Comparison of ENCODE assay signal across 9 cellular contexts in the genomic region with DNA sequence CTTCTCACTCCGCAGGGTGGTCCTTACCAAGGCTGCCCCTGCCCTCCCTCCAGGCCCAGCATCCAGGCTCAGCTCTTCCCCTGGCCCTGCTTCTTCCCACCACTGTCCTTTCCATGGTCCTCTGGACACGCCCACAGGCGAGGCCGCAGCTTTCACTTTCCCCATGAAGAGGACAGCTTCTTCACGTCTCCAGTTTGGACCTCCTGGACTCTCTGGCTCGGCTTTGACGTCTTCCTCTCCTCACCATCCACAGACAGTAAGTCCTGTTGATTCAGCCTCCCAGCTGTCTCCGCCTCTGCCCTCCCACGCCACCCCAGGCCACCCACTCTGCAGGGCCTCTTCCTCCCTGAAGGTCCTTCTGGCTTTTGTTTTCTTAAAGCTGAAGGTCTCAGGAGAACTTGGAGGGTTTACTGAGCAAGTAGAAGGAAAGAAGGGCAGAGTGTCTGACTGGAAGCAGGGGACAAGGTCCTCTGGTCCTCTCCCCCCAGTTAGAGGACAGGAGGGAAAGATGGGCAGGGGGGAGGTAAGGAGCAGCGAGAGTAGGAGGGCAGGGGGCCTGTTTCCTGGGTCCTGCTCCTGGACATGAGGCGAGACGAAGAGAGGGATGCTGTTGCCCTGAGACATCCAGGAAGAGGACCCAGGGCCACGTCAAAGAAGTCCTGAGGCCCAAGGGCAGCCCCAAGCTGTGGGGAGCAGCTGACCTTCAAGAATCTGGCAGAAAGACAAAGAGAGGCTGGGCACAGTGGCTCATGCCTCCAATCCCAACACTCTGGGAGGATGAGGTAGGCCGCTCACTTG. TPM values are rescaled to one million over a fixed set of nuclear protein-coding genes. Genes with fewer than 3 reads are reported as not detected.
DNase-seq lines count a peak whose midpoint lies in the region; ATAC-seq, FAIRE-seq and TF ChIP-seq lines count a peak whose summit lies in the region.
"Had no signal": no experiment of that assay in that cellular context is flagged by ENCODE, and none has a peak within 500 bp of the region (broad histone marks: within the 10 kb centered on the region; RNA-seq: fewer than 3 reads in every experiment).

No MANE protein-coding gene starts in this region.

- no peak for TF ChIP-seq POLR2A in HepG2 (IDR thresholded peaks at IDR 0.05; ENCODE audit: insufficient read depth in 1 of 2, low read depth in 2 of 2, low read length in 2 of 2)

- peaks cover 12% of the 10 kb centered on the region for H3K4me1 Mint-ChIP-seq in HFFc6 (ENCODE audit: low read depth)
- H3K4me1 Mint-ChIP-seq in activated naive CD8-positive, alpha-beta T cell treated with anti-CD3 and anti-CD28 coated beads, Interleukin-2, amount 50 U/mL, for 24 hours: peaks cover 13% of the 10 kb centered on the region

- H3K9ac ChIP-seq in HepG2 (ENCODE audit: insufficient read depth, low read depth, low read length): no peak overlapping the region
- H3K9ac ChIP-seq in subcutaneous abdominal adipose tissue (ENCODE audit: low read length in 5 of 5): peak overlapping the region in 4 of 5 donors; percentile 26 to 78 (median 55)

- peaks cover 23% of the 10 kb centered on the region for H3K9me3 Mint-ChIP-seq in HFFc6
- peaks cover 13% of the 10 kb centered on the region for H3K9me3 Mint-ChIP-seq in activated naive CD8-positive, alpha-beta T cell treated with anti-CD3 and anti-CD28 coated beads, Interleukin-2, amount 50 U/mL, for 24 hours

- peak overlapping the region; percentile 87 for H3K4me3 Mint-ChIP-seq in HFFc6
- no peak overlapping the region for H3K4me3 Mint-ChIP-seq in activated naive CD8-positive, alpha-beta T cell treated with anti-CD3 and anti-CD28 coated beads, Interleukin-2, amount 50 U/mL, for 24 hours

- peak overlapping the region; percentile 67 for H3K27ac Mint-ChIP-seq in HFFc6
- peak overlapping the region; percentile 35 for H3K27ac Mint-ChIP-seq in activated naive CD8-positive, alpha-beta T cell treated with anti-CD3 and anti-CD28 coated beads, Interleukin-2, amount 50 U/mL, for 24 hours

- FAIRE-seq in HepG2 (lab: Jason Lieb, UNC): no peak

- peak overlapping the region; percentile 7 for H2AFZ ChIP-seq in HepG2 (ENCODE audit: low read length)

- no peaks in the 10 kb centered on the region for H4K20me1 ChIP-seq in HepG2 (ENCODE audit: insufficient read depth, low read length)

- peak overlapping the region; percentile 3 to 44 (median 22); a peak in 4 of 6 replicates for H3K4me3 ChIP-seq in HepG2 (replicated peaks in 1 of 3; ENCODE audit: insufficient read depth in 1 of 3, low read depth in 2 of 3, low read length in 3 of 3)
- H3K4me3 ChIP-seq in subcutaneous abdominal adipose tissue (ENCODE audit: low read depth in 1 of 5, low read length in 5 of 5): peak overlapping the region; percentile 39 to 65 (median 58)
- H3K4me3 ChIP-seq: HAP-1 had no signal

- POLR2A ChIA-PET in HepG2 (lab: Yijun Ruan, JAX): interaction anchor here (1.5 kb wide), 1 partner anchor 91 kb away, joined by 4 read pairs; the partner anchor contains the start of gene NCL

- no peak for ATAC-seq in activated naive CD8-positive, alpha-beta T cell treated with anti-CD3 and anti-CD28 coated beads, Interleukin-2, amount 50 U/mL, for 24 hours
- ATAC-seq in HepG2: peak; percentile 58

- 17% methylated on average over 14 of the region's 14 CpGs for WGBS in HepG2 (ENCODE audit: low lambda C conversion rate)

- BruUV-seq in HepG2 (replicated peaks; lab: Mats Ljungman, UMichigan): no TSS peak

- peaks cover 11% of the 10 kb centered on the region for H3K27me3 Mint-ChIP-seq in HFFc6 (ENCODE audit: insufficient read depth)
- no peaks in the 10 kb centered on the region for H3K27me3 Mint-ChIP-seq in activated naive CD8-positive, alpha-beta T cell treated with anti-CD3 and anti-CD28 coated beads, Interleukin-2, amount 50 U/mL, for 24 hours

- 0 out of 2 replicates have a peak, but pooled peaks cover 11% of the 10 kb centered on the region for H3K4me1 ChIP-seq in HepG2 (ENCODE audit: insufficient read depth, low read length)
- peaks cover 5 to 22% (median 20%) of the 10 kb centered on the region in 5 donors for H3K4me1 ChIP-seq in subcutaneous abdominal adipose tissue (ENCODE audit: control insufficient read depth in 5 of 5, insufficient read depth in 5 of 5, low read length in 5 of 5)
- H3K4me1 ChIP-seq: HAP-1 had no signal

- no peak overlapping the region for H3K27ac ChIP-seq in HepG2 (ENCODE audit: extremely low read length, insufficient read depth, low read length)
- peak overlapping the region; percentile 62 for H3K27ac ChIP-seq in subcutaneous abdominal adipose tissue (ENCODE audit: low read depth, low read length)

- no peak for TF ChIP-seq CTCF in HFFc6 (IDR thresholded peaks at IDR 0.05)
- TF ChIP-seq CTCF in HepG2 (CRISPR knock-in tag; IDR thresholded peaks at IDR 0.05): no peak

- peak overlapping the region; percentile 60 for H3K4me2 ChIP-seq in HepG2 (ENCODE audit: low read depth, low read length)

- in situ Hi-C loops in HepG2 (cut with HindIII; ENCODE audit: extremely low pct_ligation_motif_present, low pct_unique_long_range_greater_than_20kb): loop anchor here (5.0 kb wide), 1 partner anchor 73 kb away; no protein-coding TSS in a partner anchor

- H3K36me3 ChIP-seq in HepG2 (replicated peaks in 1 of 2; ENCODE audit: control insufficient read depth in 1 of 2, insufficient read depth in 2 of 2, low read length in 2 of 2) (no peaks in the 10 kb centered on the region), subcutaneous abdominal adipose tissue (ENCODE audit: control insufficient read depth in 5 of 5, insufficient read depth in 5 of 5, low read length in 5 of 5) (peaks cover 0 to 3% (median 0%) of the 10 kb centered on the region in 5 donors)
- H3K36me3 ChIP-seq: HAP-1 had no signal

- intact Hi-C loops in HepG2 (cut with micrococcal nuclease; ENCODE audit: unreplicated experiment): no loop called here

- H3K27me3 ChIP-seq in HepG2 (ENCODE audit: control insufficient read depth in 1 of 2, insufficient read depth in 2 of 2, low read length in 2 of 2) (no peaks in the 10 kb centered on the region; a peak in 1 of 5 replicates), subcutaneous abdominal adipose tissue (ENCODE audit: control insufficient read depth in 5 of 5, insufficient read depth in 4 of 5, low read length in 5 of 5) (no peaks in the 10 kb centered on the region)

- CTCF ChIA-PET in HepG2 (lab: Yijun Ruan, JAX; ENCODE audit: low intra/inter-chr PET ratio, low total read pairs): no interaction called here

- no peak for DNase-seq in HFFc6
- DNase-seq in activated naive CD8-positive, alpha-beta T cell treated with anti-CD3 and anti-CD28 coated beads, Interleukin-2, amount 50 U/mL, for 24 hours: no peak
- no peak for DNase-seq in HepG2 (ENCODE audit: low spot score)
- no peak for DNase-seq in NCI-H82 treated with DMSO at 0.1 percent for 48 hours (lab: John Stamatoyannopoulos, UW; ENCODE audit: unreplicated experiment)
- no peak for DNase-seq in activated gamma-delta T cell treated with Interleukin-2 at 50 U/mL for 16 hours
- no peak for DNase-seq in stimulated activated CD4-positive, alpha-beta T cell treated with anti-CD3 and anti-CD28 coated beads, Interleukin-4, amount 100 ng/mL, for 24 hours

- TF ChIP-seq RAD21 in HepG2 (CRISPR knock-in tag; IDR thresholded peaks at IDR 0.05): no peak

- H3K79me2 ChIP-seq in HepG2 (ENCODE audit: insufficient read depth, low read length): no peaks in the 10 kb centered on the region

- H3K9me3 ChIP-seq in HepG2 (ENCODE audit: low read length): peaks cover 12% of the 10 kb centered on the region
- H3K9me3 ChIP-seq in subcutaneous abdominal adipose tissue (ENCODE audit: control insufficient read depth in 5 of 5, low read length in 5 of 5): peaks cover 6 to 12% (median 7%) of the 10 kb centered on the region in 5 donors

- TF ChIP-seq EP300 in HepG2 (IDR thresholded peaks at IDR 0.05; ENCODE audit: low read depth in 2 of 2, low read length in 2 of 2): no peak
- no peak for TF ChIP-seq EP300 in HepG2 (CRISPR knock-in tag; IDR thresholded peaks at IDR 0.05; ENCODE audit: borderline replicate concordance)

- peaks cover 12% of the 10 kb centered on the region for H3K36me3 Mint-ChIP-seq in HFFc6 (ENCODE audit: low read depth)
- peaks cover 9% of the 10 kb centered on the region for H3K36me3 Mint-ChIP-seq in activated naive CD8-positive, alpha-beta T cell treated with anti-CD3 and anti-CD28 coated beads, Interleukin-2, amount 50 U/mL, for 24 hours (ENCODE audit: low read depth)

RNA-seq across cellular contexts. Expression of gene NMUR1, which starts 24.7 kb away (rescaled TPM):
- not detected for total RNA-seq in HFFc6 (2021; fragmentation: NEBNext Ultra II Directional; extraction: Animal tissue kit (Norgen Biotek cat#: 25700))
- total RNA-seq in HepG2 (2016; rRNA removed; fragmentation: Illumina TruSeq; extraction: Trizol): not detected in 2 replicates
- not detected in 2 replicates for total RNA-seq in HepG2 (2016; cell fraction: cytosol; rRNA removed; fragmentation: Illumina TruSeq; extraction: Trizol; ENCODE audit: low read depth)
- not detected in 2 replicates for total RNA-seq in HepG2 (2016; cell fraction: insoluble cytoplasmic fraction; rRNA removed; fragmentation: Illumina TruSeq; extraction: Trizol)
- total RNA-seq in HepG2 (2016; cell fraction: membrane; rRNA removed; fragmentation: Illumina TruSeq; extraction: Trizol): not detected in 2 replicates
- not detected in 2 replicates for total RNA-seq in HepG2 (2016; cell fraction: nucleus; rRNA removed; fragmentation: Illumina TruSeq; extraction: Trizol)
- not detected in 2 replicates for polyA plus RNA-seq in HepG2 (2011; rRNA removed)
- not detected in 2 replicates for polyA plus RNA-seq in HepG2 (2011; cell fraction: cytosol; rRNA removed)
- polyA plus RNA-seq in HepG2 (2011; cell fraction: nucleus; rRNA removed): not detected in 2 replicates
- polyA plus RNA-seq in HepG2 (2012): not detected in 2 replicates
- not detected in 2 replicates for polyA plus RNA-seq in HepG2 (2016; cell fraction: cytosol; fragmentation: Illumina TruSeq; extraction: Trizol; ENCODE audit: low read depth)
- polyA plus RNA-seq in HepG2 (2016; cell fraction: insoluble cytoplasmic fraction; fragmentation: Illumina TruSeq; extraction: Trizol; ENCODE audit: low read depth): not detected in 2 replicates
- not detected in 2 replicates for polyA plus RNA-seq in HepG2 (2016; cell fraction: membrane; fragmentation: Illumina TruSeq; extraction: Trizol; ENCODE audit: low read depth)
- polyA plus RNA-seq in HepG2 (2016; cell fraction: nucleus; fragmentation: Illumina TruSeq; extraction: Trizol; ENCODE audit: insufficient read depth, low read depth): not detected in 2 replicates
- polyA minus RNA-seq in HepG2 (2011; rRNA and poly(A)+ RNA removed; ENCODE audit: low replicate concordance): not detected in 2 replicates
- polyA minus RNA-seq in HepG2 (2011; cell fraction: cytosol; rRNA and poly(A)+ RNA removed): not detected in 2 replicates
- polyA minus RNA-seq in HepG2 (2011; cell fraction: nucleus; rRNA and poly(A)+ RNA removed): not detected in 2 replicates
- total RNA-seq: glomerular endothelial cell had no signal

RNA-seq across cellular contexts. Expression of gene TEX44, which starts 37.7 kb away (rescaled TPM):
- total RNA-seq in HFFc6 (2021; fragmentation: NEBNext Ultra II Directional; extraction: Animal tissue kit (Norgen Biotek cat#: 25700)): not detected
- total RNA-seq in HepG2 (2016; rRNA removed; fragmentation: Illumina TruSeq; extraction: Trizol): not detected in 2 replicates
- not detected in 2 replicates for total RNA-seq in HepG2 (2016; cell fraction: cytosol; rRNA removed; fragmentation: Illumina TruSeq; extraction: Trizol; ENCODE audit: low read depth)
- total RNA-seq in HepG2 (2016; cell fraction: insoluble cytoplasmic fraction; rRNA removed; fragmentation: Illumina TruSeq; extraction: Trizol): not detected in 2 replicates
- total RNA-seq in HepG2 (2016; cell fraction: membrane; rRNA removed; fragmentation: Illumina TruSeq; extraction: Trizol): not detected in 2 replicates
- total RNA-seq in HepG2 (2016; cell fraction: nucleus; rRNA removed; fragmentation: Illumina TruSeq; extraction: Trizol): not detected in 2 replicates
- not detected in 2 replicates for polyA plus RNA-seq in HepG2 (2011; rRNA removed)
- polyA plus RNA-seq in HepG2 (2011; cell fraction: cytosol; rRNA removed): not detected in 2 replicates
- polyA plus RNA-seq in HepG2 (2011; cell fraction: nucleus; rRNA removed): not detected in 2 replicates
- polyA plus RNA-seq in HepG2 (2012): not detected in 2 replicates
- not detected in 2 replicates for polyA plus RNA-seq in HepG2 (2016; cell fraction: cytosol; fragmentation: Illumina TruSeq; extraction: Trizol; ENCODE audit: low read depth)
- polyA plus RNA-seq in HepG2 (2016; cell fraction: insoluble cytoplasmic fraction; fragmentation: Illumina TruSeq; extraction: Trizol; ENCODE audit: low read depth): not detected in 2 replicates
- polyA plus RNA-seq in HepG2 (2016; cell fraction: membrane; fragmentation: Illumina TruSeq; extraction: Trizol; ENCODE audit: low read depth): not detected in 2 replicates
- polyA plus RNA-seq in HepG2 (2016; cell fraction: nucleus; fragmentation: Illumina TruSeq; extraction: Trizol; ENCODE audit: insufficient read depth, low read depth): not detected in 2 replicates
- not detected in 2 replicates for polyA minus RNA-seq in HepG2 (2011; rRNA and poly(A)+ RNA removed; ENCODE audit: low replicate concordance)
- not detected in 2 replicates for polyA minus RNA-seq in HepG2 (2011; cell fraction: cytosol; rRNA and poly(A)+ RNA removed)
- not detected in 2 replicates for polyA minus RNA-seq in HepG2 (2011; cell fraction: nucleus; rRNA and poly(A)+ RNA removed)
- total RNA-seq: glomerular endothelial cell had no signal
